Comparison of ENCODE assay signal across 8 cellular contexts in the genomic region with DNA sequence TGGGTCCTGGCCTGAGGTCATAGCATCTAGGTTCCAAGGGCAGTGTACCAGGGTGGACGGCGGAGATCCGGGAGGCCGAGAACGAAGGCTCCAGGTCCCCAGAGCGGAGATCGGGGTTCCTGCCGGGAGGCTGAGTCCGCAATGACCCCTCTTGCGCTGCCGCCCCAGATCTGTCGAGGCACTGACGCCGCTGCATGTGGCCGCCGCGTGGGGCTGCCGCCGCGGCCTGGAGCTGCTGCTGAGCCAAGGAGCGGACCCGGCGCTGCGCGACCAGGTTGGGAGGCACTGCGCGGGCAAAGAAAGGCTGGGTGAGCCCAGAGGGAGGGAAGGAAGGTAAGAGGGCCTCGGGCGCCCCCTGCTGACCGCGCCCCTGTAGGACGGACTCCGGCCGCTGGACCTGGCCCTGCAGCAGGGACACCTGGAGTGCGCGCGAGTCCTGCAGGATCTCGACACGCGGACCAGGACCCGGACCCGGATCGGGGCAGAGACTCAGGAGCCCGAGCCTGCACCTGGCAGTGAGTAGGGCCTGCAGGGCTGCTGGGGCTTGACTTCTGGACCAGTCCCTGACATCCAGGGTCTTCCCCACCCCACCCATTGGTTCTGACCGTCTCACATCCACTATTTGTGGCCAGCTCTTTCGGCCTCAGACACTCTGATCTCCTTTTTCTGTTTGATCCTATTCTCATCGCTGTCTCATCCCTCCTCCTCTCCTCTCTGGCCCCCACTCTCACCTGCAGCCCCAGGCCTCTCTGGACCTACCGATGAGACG. TPM values are rescaled to one million over a fixed set of nuclear protein-coding genes. Genes with fewer than 3 reads are reported as not detected.
DNase-seq lines count a peak whose midpoint lies in the region; ATAC-seq lines count a peak whose summit lies in the region.

No MANE protein-coding gene starts in this region.

- no peaks in the 10 kb centered on the region for H3K9me3 ChIP-seq in right cardiac atrium (ENCODE audit: control insufficient read depth, low read length)
- H3K9me3 ChIP-seq in aorta (ENCODE audit: control insufficient read depth, low read length) = no peaks in the 10 kb centered on the region

- ATAC-seq in GM21825 (IDR thresholded peaks at IDR 0.05; ENCODE audit: unreplicated experiment) (peak; percentile 47), right cardiac atrium (peak; percentile 92), aorta (ENCODE audit: low FRiP score) (peak; percentile 95)
- peak; percentile 86 for ATAC-seq in activated naive CD8-positive, alpha-beta T cell treated with anti-CD3 and anti-CD28 coated beads, Interleukin-2, amount 50 U/mL, for 24 hours

- peak overlapping the region; percentile 90 for H3K4me3 Mint-ChIP-seq in activated naive CD8-positive, alpha-beta T cell treated with anti-CD3 and anti-CD28 coated beads, Interleukin-2, amount 50 U/mL, for 24 hours

- H3K27me3 ChIP-seq in right cardiac atrium (ENCODE audit: control insufficient read depth, insufficient read depth) = no peaks in the 10 kb centered on the region
- no peaks in the 10 kb centered on the region for H3K27me3 ChIP-seq in aorta (ENCODE audit: control insufficient read depth in 1 of 2, insufficient read depth in 2 of 2, low read length in 1 of 2)

- peak overlapping the region; percentile 34 for H3K4me3 ChIP-seq in right cardiac atrium (ENCODE audit: low read length)
- no peak overlapping the region for H3K4me3 ChIP-seq in aorta (ENCODE audit: low read length in 2 of 2)

- H3K4me1 ChIP-seq in right cardiac atrium (ENCODE audit: control insufficient read depth, insufficient read depth, low read length) (no peaks in the 10 kb centered on the region), aorta (ENCODE audit: control insufficient read depth in 1 of 2, insufficient read depth in 2 of 2, low read length in 2 of 2) (no peaks in the 10 kb centered on the region)

- peak; percentile 95 for DNase-seq in D341Med (ENCODE audit: low spot score)
- DNase-seq in NCI-H1092 (lab: John Stamatoyannopoulos, UW) = peak; percentile 75
- DNase-seq in SW480 (ENCODE audit: low spot score) = peak; percentile 79
- DNase-seq in activated naive CD8-positive, alpha-beta T cell treated with anti-CD3 and anti-CD28 coated beads, Interleukin-2, amount 50 U/mL, for 24 hours = peak; percentile 89
- peak; percentile 81 to 93 (median 93) for DNase-seq in right cardiac atrium
- peak; percentile 38 for DNase-seq in renal cortical epithelial cell (ENCODE audit: low read depth)
- DNase-seq in aorta = peak; percentile 85 to 95

- H3K36me3 ChIP-seq in aorta (ENCODE audit: control insufficient read depth in 1 of 2, insufficient read depth in 2 of 2, low read length in 1 of 2) = peaks cover 0 to 2% of the 10 kb centered on the region in 2 donors

- WGBS in right cardiac atrium = 8% methylated on average over 49 of the region's 49 CpGs
- WGBS in aorta, 2 donors = 9 to 12% methylated on average over 49 of the region's 49 CpGs

- H3K27ac ChIP-seq in right cardiac atrium (ENCODE audit: low read length) (no peak overlapping the region), aorta (ENCODE audit: low read depth in 1 of 2, low read length in 2 of 2) (no peak overlapping the region)

- intact Hi-C loops in right cardiac atrium (cut with DNase I) (loop anchor here (2.0 to 10.0 kb wide), 4 partner anchors 68 to 216 kb away; a partner anchor contains a TSS), aorta (cut with DNase I) (loop anchor here (2.0 to 5.0 kb wide), 4 partner anchors 70 to 216 kb away; no protein-coding TSS in a partner anchor)

- peaks cover 10% of the 10 kb centered on the region for H3K4me1 Mint-ChIP-seq in activated naive CD8-positive, alpha-beta T cell treated with anti-CD3 and anti-CD28 coated beads, Interleukin-2, amount 50 U/mL, for 24 hours

- H3K36me3 Mint-ChIP-seq in activated naive CD8-positive, alpha-beta T cell treated with anti-CD3 and anti-CD28 coated beads, Interleukin-2, amount 50 U/mL, for 24 hours (ENCODE audit: low read depth) = peaks cover 22% of the 10 kb centered on the region

- peak overlapping the region; percentile 80 for H3K27ac Mint-ChIP-seq in activated naive CD8-positive, alpha-beta T cell treated with anti-CD3 and anti-CD28 coated beads, Interleukin-2, amount 50 U/mL, for 24 hours

- H3K27me3 Mint-ChIP-seq in activated naive CD8-positive, alpha-beta T cell treated with anti-CD3 and anti-CD28 coated beads, Interleukin-2, amount 50 U/mL, for 24 hours = no peaks in the 10 kb centered on the region

- no peaks in the 10 kb centered on the region for H3K9me3 Mint-ChIP-seq in activated naive CD8-positive, alpha-beta T cell treated with anti-CD3 and anti-CD28 coated beads, Interleukin-2, amount 50 U/mL, for 24 hours

RNA-seq across cellular contexts. Expression of a gene that starts 1.0 kb away (rescaled TPM):
- total RNA-seq in right cardiac atrium = under 1 TPM; 0.11 to 0.53 (median 0.21) TPM
- 0.18 TPM for polyA plus RNA-seq in right cardiac atrium
- total RNA-seq in renal cortical epithelial cell = 0.52 and 1.1 TPM in 2 replicates
- 1 to 10 TPM in 1 of 2 donors, under 1 TPM in 1; 0.71 to 1.0 TPM for total RNA-seq in aorta
- under 1 TPM in 1 of 2 donors, not detected in 1; 0.95 TPM for polyA plus RNA-seq in aorta

RNA-seq across cellular contexts. Expression of a gene that starts 15.4 kb away (rescaled TPM):
- total RNA-seq in right cardiac atrium = 10 to 100 TPM; 70.0 to 80.6 (median 75.4) TPM
- 80.7 TPM for polyA plus RNA-seq in right cardiac atrium
- 75.3 and 119 TPM in 2 replicates for total RNA-seq in renal cortical epithelial cell
- total RNA-seq in aorta = 10 to 100 TPM; 55.8 to 63.2 TPM
- 100 to 1,000 TPM in 1 of 2 donors, 10 to 100 TPM in 1; 83.6 to 102 TPM for polyA plus RNA-seq in aorta

RNA-seq across cellular contexts. Expression of a gene that starts 18.1 kb away (rescaled TPM):
- 1 to 10 TPM; 2.7 to 5.6 (median 3.5) TPM for total RNA-seq in right cardiac atrium
- 10.1 TPM for polyA plus RNA-seq in right cardiac atrium
- 0.20 TPM in 1 of 2 replicates, not detected in the other for total RNA-seq in renal cortical epithelial cell
- 10 to 100 TPM in 1 of 2 donors, 1 to 10 TPM in 1; 4.6 to 12.8 TPM for total RNA-seq in aorta
- polyA plus RNA-seq in aorta = under 1 TPM; 0.13 to 0.61 TPM

RNA-seq across cellular contexts. Expression of a gene that starts 20.6 kb away (rescaled TPM):
- total RNA-seq in right cardiac atrium (10 to 100 TPM; 12.7 to 17.0 (median 14.3) TPM), renal cortical epithelial cell (11.8 and 19.4 TPM in 2 replicates), aorta (10 to 100 TPM in 1 of 2 donors, 1 to 10 TPM in 1; 9.8 to 10.8 TPM)
- polyA plus RNA-seq in right cardiac atrium (15.8 TPM), aorta (10 to 100 TPM; 10.8 to 11.6 TPM)

RNA-seq across cellular contexts. Expression of a gene that starts 23.0 kb away (rescaled TPM):
- total RNA-seq in right cardiac atrium = 100 to 1,000 TPM; 131 to 180 (median 164) TPM
- polyA plus RNA-seq in right cardiac atrium = 321 TPM
- 54.2 and 57.8 TPM in 2 replicates for total RNA-seq in renal cortical epithelial cell
- total RNA-seq in aorta = 10 to 100 TPM; 41.9 to 53.9 TPM
- polyA plus RNA-seq in aorta = 100 to 1,000 TPM; 134 to 177 TPM

Comparison
In these comparisons a context has a peak if more than half of its experiments do, and no peak if none do; other contexts are left out.
1. DNase-seq: peak in every context shown above with its lines; median percentile 95 in D341Med; 93 in right cardiac atrium; 90 in aorta; 89 in activated naive CD8-positive, alpha-beta T cell treated with anti-CD3 and anti-CD28 coated beads, Interleukin-2, amount 50 U/mL, for 24 hours; 79 in SW480; 75 in NCI-H1092; 38 in renal cortical epithelial cell.